Comparison of ENCODE assay signal across 9 cellular contexts in genomic region chr9:89313842-89314241, GRCh38. TPM values are rescaled to one million over a fixed set of nuclear protein-coding genes. Genes with fewer than 3 reads are reported as not detected.
A peak's percentile ranks its signal among the peaks of the same experiment; 100 is the strongest.
DNase-seq lines count a peak whose midpoint lies in the region; ATAC-seq and TF ChIP-seq lines count a peak whose summit lies in the region.
"Had no signal": no experiment of that assay in that cellular context is flagged by ENCODE, and none has a peak within 500 bp of the region (broad histone marks: within the 10 kb centered on the region; RNA-seq: fewer than 3 reads in every experiment).

No MANE protein-coding gene starts in this region.

- TF ChIP-seq EP300 in neural cell (conservative IDR thresholded peaks at IDR 0.05; ENCODE audit: poor library complexity, severe bottlenecking): no peak

- no peak overlapping the region for H3K27ac ChIP-seq in neural cell (ENCODE audit: low read length)
- H3K27ac ChIP-seq: dorsolateral prefrontal cortex had no signal

- no peak overlapping the region for H3K9ac ChIP-seq in neural cell (ENCODE audit: low read length)

- no peak overlapping the region for H3K4me2 ChIP-seq in neural cell (ENCODE audit: low read length)

- no peaks in the 10 kb centered on the region for H3K9me2 ChIP-seq in neural cell (ENCODE audit: insufficient read depth, low read length)

- H3K9me3 ChIP-seq in neural cell (ENCODE audit: low read length): no peaks in the 10 kb centered on the region

- no peak for ATAC-seq in GM19023 (IDR thresholded peaks at IDR 0.05; ENCODE audit: unreplicated experiment)

- H4K20me1 ChIP-seq in neural cell (ENCODE audit: insufficient read depth): no peaks in the 10 kb centered on the region

- DNase-seq in NCI-H82 (lab: John Stamatoyannopoulos, UW) (peak; percentile 50), NCI-H82 treated with DMSO at 0.1 percent for 48 hours (lab: John Stamatoyannopoulos, UW; ENCODE audit: unreplicated experiment) (no peak), MV-4-11 (lab: John Stamatoyannopoulos, UW) (peak; percentile 13), astrocyte of the hippocampus (ENCODE audit: low read depth, low spot score) (peak; percentile 20), GM20000 (ENCODE audit: low spot score) (no peak), UCSD-AML1 (lab: John Stamatoyannopoulos, UW; ENCODE audit: unreplicated experiment) (no peak)
- DNase-seq: dorsolateral prefrontal cortex had no signal

- peaks cover 5% of the 10 kb centered on the region for H3F3A ChIP-seq in neural cell (ENCODE audit: insufficient read depth, low read length, poor library complexity, severe bottlenecking)

- H3K79me2 ChIP-seq in neural cell (replicated peaks; ENCODE audit: insufficient read depth, low read length): peaks cover 57% of the 10 kb centered on the region

- TF ChIP-seq RAD21 in neural cell (conservative IDR thresholded peaks at IDR 0.05): no peak

- TF ChIP-seq CTCF in neural cell (IDR thresholded peaks at IDR 0.05; ENCODE audit: poor library complexity, severe bottlenecking): no peak
- no peak for TF ChIP-seq CTCF in GM20000 (IDR thresholded peaks at IDR 0.05; ENCODE audit: extremely low read depth, missing control alignments)

- no peak overlapping the region for H2AFZ ChIP-seq in neural cell (ENCODE audit: low read depth, low read length)

- H3K27me3 ChIP-seq in neural cell (ENCODE audit: insufficient read depth, low read depth, low read length): no peaks in the 10 kb centered on the region

- H3K4me3 ChIP-seq in neural cell (ENCODE audit: low read length): peak overlapping the region; percentile 74

- peaks cover 9% of the 10 kb centered on the region for H3K36me3 ChIP-seq in neural cell (ENCODE audit: insufficient read depth, low read length)

TF ChIP-seq in neural cell, 6 proteins besides CTCF, POLR2A, EP300 and RAD21:
- no peak for TF ChIP-seq SMC3 (conservative IDR thresholded peaks at IDR 0.05; ENCODE audit: poor library complexity)
- no peak for TF ChIP-seq MXI1 (conservative IDR thresholded peaks at IDR 0.05; ENCODE audit: poor library complexity, severe bottlenecking)
- TF ChIP-seq REST (IDR thresholded peaks at IDR 0.05; ENCODE audit: borderline replicate concordance): no peak
- TF ChIP-seq POLR2AphosphoS5 (IDR thresholded peaks at IDR 0.05): no peak
- no peak for TF ChIP-seq TAF1 (IDR thresholded peaks at IDR 0.05; ENCODE audit: low read depth)
- no peak for TF ChIP-seq EZH2 (IDR thresholded peaks at IDR 0.05; ENCODE audit: borderline replicate concordance, insufficient read depth, low read length, poor library complexity, severe bottlenecking)

RNA-seq across cellular contexts. Expression of gene CKS2, which starts 2.8 kb away (rescaled TPM):
- polyA plus RNA-seq in neural cell: 40.2 and 48.5 TPM in 2 replicates
- polyA minus RNA-seq in neural cell: 20.8 and 22.9 TPM in 2 replicates

RNA-seq across cellular contexts. Expression of gene SECISBP2, which starts 4.5 kb away (rescaled TPM):
- polyA plus RNA-seq in neural cell: 116 and 121 TPM in 2 replicates
- 125 and 141 TPM in 2 replicates for polyA minus RNA-seq in neural cell

Comparison
In these comparisons a context has a peak if more than half of its experiments do, and no peak if none do; other contexts are left out.
1. DNase-seq: peak in NCI-H82 (single experiment), MV-4-11 (single experiment) and astrocyte of the hippocampus (single experiment); none in NCI-H82 treated with DMSO at 0.1 percent for 48 hours (single experiment), GM20000 (single experiment) and UCSD-AML1 (single experiment).